ENCODE assay signal across 14 cellular contexts in the genomic region with DNA sequence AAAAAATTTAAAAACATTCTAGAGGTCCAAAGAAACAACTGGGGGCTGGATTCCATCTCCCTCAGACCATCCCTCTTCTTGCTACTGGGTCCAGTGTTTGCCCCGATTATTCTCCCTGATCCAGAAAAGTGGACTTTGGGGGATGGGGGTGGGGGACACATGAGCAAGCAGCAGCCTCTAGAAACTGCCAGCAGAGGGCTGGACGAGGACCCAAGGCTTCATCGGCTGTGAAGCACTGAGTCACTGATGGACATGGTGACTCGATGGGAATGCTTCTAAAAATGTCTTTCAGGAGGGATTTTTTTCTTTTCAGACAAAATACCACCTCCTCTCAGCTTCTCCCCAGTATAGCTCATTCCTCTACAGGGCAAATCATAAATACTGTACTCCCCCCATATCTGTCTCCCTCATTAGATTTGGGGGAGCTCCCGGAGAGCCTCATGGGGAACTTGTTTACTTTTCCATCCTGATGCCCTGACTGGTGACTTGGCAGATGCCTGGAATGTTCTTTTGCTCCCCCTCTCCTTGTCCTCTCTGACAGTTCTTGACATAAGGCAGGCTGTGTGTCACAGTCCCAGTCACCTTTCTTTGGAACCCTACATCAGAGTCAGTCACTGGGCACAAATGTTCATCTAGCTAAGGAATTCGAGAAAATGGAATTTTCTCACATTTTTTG.
DNase-seq lines count a peak whose midpoint lies in the region; ATAC-seq and TF ChIP-seq lines count a peak whose summit lies in the region.
"Had no signal": no experiment of that assay in that cellular context is flagged by ENCODE, and none has a peak within 500 bp of the region (broad histone marks: within the 10 kb centered on the region; RNA-seq: fewer than 3 reads in every experiment).

No MANE protein-coding gene starts in this region.

- no peak overlapping the region for H3K27ac Mint-ChIP-seq in mesothelial cell of epicardium
- H3K27ac Mint-ChIP-seq: activated CD4-positive, alpha-beta T cell treated with anti-CD3 and anti-CD28 coated beads, Interleukin-2, amount 10 ng/mL, durations not matched to agents 24 days and 14 days; activated naive CD4-positive, alpha-beta T cell treated with anti-CD3 and anti-CD28 coated beads, Interleukin-2, amount 50 U/mL, for 72 hours; stimulated activated naive CD8-positive, alpha-beta T cell treated with anti-CD3 and anti-CD28 coated beads, Interleukin-15, Interleukin-2, amounts not matched to agents 100 ng/mL and 50 ng/mL, for 24 hours had no signal

- in situ Hi-C loops in brain microvascular endothelial cell (cut with HindIII; ENCODE audit: low pct_ligation_motif_present, low sequenced_read_pairs), result no loop called here

- POLR2A ChIA-PET in AG04450 (lab: Yijun Ruan, JAX), result no interaction called here

- H3K27me3 ChIP-seq in AG04450 (ENCODE audit: control insufficient read depth, insufficient read depth, low read length) (no peaks in the 10 kb centered on the region), brain microvascular endothelial cell (replicated peaks) (no peaks in the 10 kb centered on the region)
- H3K27me3 ChIP-seq: gastroesophageal sphincter had no signal

- TF ChIP-seq CTCF in AG04450 (IDR thresholded peaks at IDR 0.05; ENCODE audit: low read depth, low read length) (peak; percentile 74), brain microvascular endothelial cell (IDR thresholded peaks at IDR 0.05; ENCODE audit: low read depth, low read length, missing control alignments) (peak; percentile 85), mesothelial cell of epicardium (IDR thresholded peaks at IDR 0.05; ENCODE audit: unreplicated experiment) (no peak)

- no peaks in the 10 kb centered on the region for H3K36me3 Mint-ChIP-seq in mesothelial cell of epicardium
- H3K36me3 Mint-ChIP-seq: activated naive CD4-positive, alpha-beta T cell treated with anti-CD3 and anti-CD28 coated beads, Interleukin-2, amount 50 U/mL, for 72 hours had no signal

- H3K9me3 Mint-ChIP-seq in mesothelial cell of epicardium, result peaks cover 17% of the 10 kb centered on the region
- H3K9me3 Mint-ChIP-seq: activated CD4-positive, alpha-beta T cell treated with anti-CD3 and anti-CD28 coated beads, Interleukin-2, amount 10 ng/mL, durations not matched to agents 24 days and 14 days; stimulated activated naive CD8-positive, alpha-beta T cell treated with anti-CD3 and anti-CD28 coated beads, Interleukin-15, Interleukin-2, amounts not matched to agents 100 ng/mL and 50 ng/mL, for 24 hours had no signal

- no peak for ATAC-seq in GM18520 (IDR thresholded peaks at IDR 0.05; ENCODE audit: unreplicated experiment)
- ATAC-seq: activated naive CD4-positive, alpha-beta T cell treated with anti-CD3 and anti-CD28 coated beads, Interleukin-2, amount 50 U/mL, for 72 hours; gastroesophageal sphincter had no signal

- peaks cover 8% of the 10 kb centered on the region for H3K9me3 ChIP-seq in AG04450 (ENCODE audit: control insufficient read depth, insufficient read depth, low read length)

- no peak overlapping the region for H3K4me3 ChIP-seq in AG04450 (ENCODE audit: low read depth, low read length)
- no peak overlapping the region for H3K4me3 ChIP-seq in brain microvascular endothelial cell (ENCODE audit: low read depth, low read length)
- H3K4me3 ChIP-seq: gastroesophageal sphincter had no signal

- no peak overlapping the region for H3K4me3 Mint-ChIP-seq in mesothelial cell of epicardium
- H3K4me3 Mint-ChIP-seq: activated CD4-positive, alpha-beta T cell treated with anti-CD3 and anti-CD28 coated beads, Interleukin-2, amount 10 ng/mL, durations not matched to agents 24 days and 14 days; stimulated activated naive CD8-positive, alpha-beta T cell treated with anti-CD3 and anti-CD28 coated beads, Interleukin-15, Interleukin-2, amounts not matched to agents 100 ng/mL and 50 ng/mL, for 24 hours had no signal

- peaks cover 13% of the 10 kb centered on the region for H3K27me3 Mint-ChIP-seq in mesothelial cell of epicardium (ENCODE audit: low read depth)
- H3K27me3 Mint-ChIP-seq: activated CD4-positive, alpha-beta T cell treated with anti-CD3 and anti-CD28 coated beads, Interleukin-2, amount 10 ng/mL, durations not matched to agents 24 days and 14 days had no signal

- H3K4me1 Mint-ChIP-seq in mesothelial cell of epicardium, result no peaks in the 10 kb centered on the region
- H3K4me1 Mint-ChIP-seq: activated CD4-positive, alpha-beta T cell treated with anti-CD3 and anti-CD28 coated beads, Interleukin-2, amount 10 ng/mL, durations not matched to agents 24 days and 14 days had no signal

- DNase-seq in AG04450 (ENCODE audit: low read depth, low spot score), result peak; percentile 23
- DNase-seq in HS-27A (ENCODE audit: low read depth), result peak; percentile 41
- peak; percentile 85 for DNase-seq in brain microvascular endothelial cell
- peak; percentile 73 for DNase-seq in kidney tubule cell (ENCODE audit: low spot score)
- no peak for DNase-seq in kidney glomerular epithelial cell (lab: John Stamatoyannopoulos, UW)
- DNase-seq in mesothelial cell of epicardium (ENCODE audit: low spot score in 2 of 2, unreplicated experiment in 2 of 2), result no peak
- no peak for DNase-seq in NCI-H2171 treated with DMSO at 0.1 percent for 48 hours (lab: John Stamatoyannopoulos, UW)
- DNase-seq: activated CD4-positive, alpha-beta T cell treated with anti-CD3 and anti-CD28 coated beads, Interleukin-2, amount 10 ng/mL, durations not matched to agents 24 days and 14 days; NCI-H1436 treated with DMSO at 0.1 percent for 48 hours; stimulated activated CD4-positive, alpha-beta T cell treated with anti-CD3 and anti-CD28 coated beads, Interleukin-15, amount 100 ng/mL, for 24 hours had no signal

- H3K27ac ChIP-seq in AG04450 (ENCODE audit: low read depth, low read length), result no peak overlapping the region
- H3K27ac ChIP-seq in brain microvascular endothelial cell, result no peak overlapping the region
- H3K27ac ChIP-seq: gastroesophageal sphincter had no signal

- no peaks in the 10 kb centered on the region for H3K36me3 ChIP-seq in brain microvascular endothelial cell (replicated peaks)
- H3K36me3 ChIP-seq: gastroesophageal sphincter had no signal

- CTCF ChIA-PET in AG04450 (lab: Charles Lee), result interaction anchor here (0.7 to 2.6 kb wide), 12 partner anchors 13 to 220 kb away, joined by 3 to 10 read pairs (median 4); a partner anchor contains a TSS

Comparison
In these comparisons a context has a peak if more than half of its experiments do, and no peak if none do; other contexts are left out.
1. DNase-seq: peak in AG04450 (single experiment), HS-27A (single experiment), brain microvascular endothelial cell (single experiment) and kidney tubule cell (single experiment); none in kidney glomerular epithelial cell (single experiment), mesothelial cell of epicardium (0 of 2) and NCI-H2171 treated with DMSO at 0.1 percent for 48 hours (single experiment).